28 cellular contexts compared by ENCODE assay signal in the genomic region with DNA sequence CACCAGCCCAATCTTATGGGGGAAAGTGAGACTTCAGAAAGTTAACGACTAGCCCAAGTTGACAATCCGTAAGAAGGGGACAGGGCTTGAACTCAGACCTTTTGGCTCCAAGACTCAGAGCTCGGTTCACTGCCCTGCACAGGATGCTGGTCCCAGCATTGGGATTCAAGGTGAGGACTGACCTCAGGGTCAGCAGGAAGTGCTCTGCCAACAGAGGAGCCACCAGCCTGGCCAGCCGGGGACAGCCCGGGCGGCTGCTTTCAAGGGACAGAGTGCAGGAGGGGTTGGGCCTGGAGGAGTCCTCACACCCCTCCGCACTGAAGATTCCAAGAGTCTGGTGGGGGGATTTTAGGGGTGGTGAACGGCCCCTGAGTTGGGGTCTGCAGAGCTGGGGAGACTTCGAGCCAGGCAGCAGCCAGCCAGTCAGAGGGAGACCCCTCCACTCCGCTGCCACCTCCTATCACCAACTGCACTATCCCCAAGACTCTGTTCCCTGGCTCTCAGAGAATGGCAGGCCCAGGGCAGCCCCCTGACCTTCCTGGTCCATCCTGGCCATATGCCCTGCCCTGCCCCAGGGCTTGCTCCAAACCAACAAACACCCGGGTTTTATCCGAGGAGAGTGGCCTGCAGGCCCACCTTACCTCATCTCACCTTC. TPM values are rescaled to one million over a fixed set of nuclear protein-coding genes. Genes with fewer than 3 reads are reported as not detected.
"Had no signal": no experiment of that assay in that cellular context is flagged by ENCODE, and none has a peak within 500 bp of the region (broad histone marks: within the 10 kb centered on the region; RNA-seq: fewer than 3 reads in every experiment).

No MANE protein-coding gene starts in this region.

- FAIRE-seq: astrocyte, colon, endometrium, endothelial cell of umbilical vein had no signal

- H3K9me3 ChIP-seq: esophagus squamous epithelium, gastroesophageal sphincter had no signal

- H3K27ac ChIP-seq: cardiac muscle cell, epithelial cell of prostate, esophagus squamous epithelium, gastroesophageal sphincter had no signal

- DNase-seq: activated B cell treated with CpG ODN at 0.5 μM for 24 hours; activated CD4-positive, alpha-beta T cell treated with anti-CD3 and anti-CD28 coated beads for 48 hours; activated CD4-positive, alpha-beta T cell treated with anti-CD3 and anti-CD28 coated beads, Interleukin-2, amount 50 U/mL, for 1 hour; activated CD4-positive, alpha-beta T cell treated with anti-CD3 and anti-CD28 coated beads, Interleukin-2, amount 50 U/mL, for 48 hours; activated CD8-positive, alpha-beta T cell treated with anti-CD3 and anti-CD28 coated beads for 36 hours; activated effector memory CD4-positive, alpha-beta T cell treated with Interleukin-2 at 50 U/mL for 16 hours; activated gamma-delta T cell treated with Interleukin-2 at 50 U/mL for 16 hours; activated naive CD4-positive, alpha-beta T cell treated with anti-CD3 and anti-CD28 coated beads, Interleukin-2, amount 50 U/mL, for 16 hours; activated naive CD4-positive, alpha-beta T cell treated with Interleukin-2 at 50 U/mL for 16 hours; activated T-cell treated with anti-CD3 and anti-CD28 coated beads, Interleukin-2, amount 50 U/mL, for 4 hours; amniotic stem cell; anterior cingulate cortex; cortex of kidney; dermis blood vessel endothelial cell; effector CD4-positive, alpha-beta T cell; effector memory CD8-positive, alpha-beta T cell; esophagus squamous epithelium; foreskin melanocyte; T-helper 2 cell had no signal

- H3K27me3 ChIP-seq: cardiac muscle cell had no signal

- H3K4me3 ChIP-seq: cardiac muscle cell, esophagus squamous epithelium, gastroesophageal sphincter had no signal

- H3K36me3 ChIP-seq: cardiac muscle cell, esophagus squamous epithelium, gastroesophageal sphincter had no signal

- H3K4me1 ChIP-seq: esophagus squamous epithelium, gastroesophageal sphincter had no signal

- ATAC-seq: activated CD4-positive, CD25-positive, alpha-beta regulatory T cell treated with anti-CD3 and anti-CD28 coated beads, Interleukin-2, amount 50 U/mL, for 24 hours; activated CD8-positive, alpha-beta T cell treated with anti-CD3 and anti-CD28 coated beads for 36 hours; activated T-cell treated with anti-CD3 and anti-CD28 coated beads, Interleukin-2, amount 50 U/mL, for 4 hours; activated T-helper 17 cell treated with anti-CD3 and anti-CD28 coated beads, Interleukin-2, amount 50 U/mL, for 72 hours; effector memory CD8-positive, alpha-beta T cell; gastroesophageal sphincter had no signal

RNA-seq across cellular contexts. Expression of a gene that starts 19.7 kb away (rescaled TPM):
- total RNA-seq: activated T-cell treated with anti-CD3 and anti-CD28 coated beads, Interleukin-2, amount 50 U/mL, for 4 hours; activated T-helper 17 cell treated with anti-CD3 and anti-CD28 coated beads, Interleukin-2, amount 50 U/mL, for 72 hours had no signal
